ENCODE assay signal across 8 cellular contexts in genomic region chrX:86047174-86047991, GRCh38. TPM values are rescaled to one million over a fixed set of nuclear protein-coding genes. Genes with fewer than 3 reads are reported as not detected.
A peak's percentile ranks its signal among the peaks of the same experiment; 100 is the strongest.
DNase-seq lines count a peak whose midpoint lies in the region; ATAC-seq and TF ChIP-seq lines count a peak whose summit lies in the region.

A gene with protein sequence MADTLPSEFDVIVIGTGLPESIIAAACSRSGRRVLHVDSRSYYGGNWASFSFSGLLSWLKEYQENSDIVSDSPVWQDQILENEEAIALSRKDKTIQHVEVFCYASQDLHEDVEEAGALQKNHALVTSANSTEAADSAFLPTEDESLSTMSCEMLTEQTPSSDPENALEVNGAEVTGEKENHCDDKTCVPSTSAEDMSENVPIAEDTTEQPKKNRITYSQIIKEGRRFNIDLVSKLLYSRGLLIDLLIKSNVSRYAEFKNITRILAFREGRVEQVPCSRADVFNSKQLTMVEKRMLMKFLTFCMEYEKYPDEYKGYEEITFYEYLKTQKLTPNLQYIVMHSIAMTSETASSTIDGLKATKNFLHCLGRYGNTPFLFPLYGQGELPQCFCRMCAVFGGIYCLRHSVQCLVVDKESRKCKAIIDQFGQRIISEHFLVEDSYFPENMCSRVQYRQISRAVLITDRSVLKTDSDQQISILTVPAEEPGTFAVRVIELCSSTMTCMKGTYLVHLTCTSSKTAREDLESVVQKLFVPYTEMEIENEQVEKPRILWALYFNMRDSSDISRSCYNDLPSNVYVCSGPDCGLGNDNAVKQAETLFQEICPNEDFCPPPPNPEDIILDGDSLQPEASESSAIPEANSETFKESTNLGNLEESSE (minus strand): TSS chrX:86047558. CDS start chrX:86047532, 26 bp downstream.

- no peak within 1 kb of the TSS for H3K27ac Mint-ChIP-seq in stimulated activated effector memory CD8-positive, alpha-beta T cell treated with anti-CD3 and anti-CD28 coated beads, Interleukin-12 subunit alpha, Interleukin-12 subunit beta, amount 100 ng/mL, for 72 hours

- WGBS in esophagus, 2 donors = 1 to 18% methylated on average over 29 of the region's 29 CpGs

- H3K36me3 ChIP-seq in BJ (ENCODE audit: control insufficient read depth, insufficient read depth, low read length) (no peaks in the 10 kb centered on the region), esophagus (ENCODE audit: control insufficient read depth in 2 of 2, insufficient read depth in 2 of 2, low read length in 1 of 2) (no peaks in the 10 kb centered on the region)

- no peak within 1 kb of the TSS for H3K4me3 Mint-ChIP-seq in stimulated activated effector memory CD8-positive, alpha-beta T cell treated with anti-CD3 and anti-CD28 coated beads, Interleukin-12 subunit alpha, Interleukin-12 subunit beta, amount 100 ng/mL, for 72 hours

- H3K9me3 Mint-ChIP-seq in stimulated activated effector memory CD8-positive, alpha-beta T cell treated with anti-CD3 and anti-CD28 coated beads, Interleukin-12 subunit alpha, Interleukin-12 subunit beta, amount 100 ng/mL, for 72 hours = no peaks in the 10 kb centered on the region

- peak; percentile 90 for ATAC-seq in GM19468 (IDR thresholded peaks at IDR 0.05; ENCODE audit: extremely low read depth, unreplicated experiment)
- ATAC-seq in stimulated activated effector memory CD8-positive, alpha-beta T cell treated with anti-CD3 and anti-CD28 coated beads, Interleukin-12 subunit alpha, Interleukin-12 subunit beta, amount 100 ng/mL, for 72 hours = peak; percentile 99

- H3K9me3 ChIP-seq in esophagus (ENCODE audit: control insufficient read depth in 2 of 2, insufficient read depth in 1 of 2, low read depth in 1 of 2, low read length in 1 of 2) = no peaks in the 10 kb centered on the region

- CTCF ChIA-PET in BJ (lab: Yijun Ruan, JAX) = no interaction called here
- CTCF ChIA-PET in activated CD8-positive, alpha-beta memory T cell treated with anti-CD3 and anti-CD28 coated beads for 36 hours (lab: Charles Lee) = no interaction called here

- peak within 1 kb of the TSS; percentile 43 for H3K4me3 ChIP-seq in BJ (ENCODE audit: low read depth, low read length)
- peak within 1 kb of the TSS; percentile 59 to 79 for H3K4me3 ChIP-seq in esophagus (ENCODE audit: low read depth in 1 of 2, low read length in 2 of 2)

- no peak for TF ChIP-seq CTCF in BJ (IDR thresholded peaks at IDR 0.05; ENCODE audit: insufficient read depth, low read depth, low read length)

- peak within 1 kb of the TSS; percentile 62 to 81 for H3K27ac ChIP-seq in esophagus (ENCODE audit: low read depth in 2 of 2, low read length in 1 of 2)

- H3K4me1 Mint-ChIP-seq in stimulated activated effector memory CD8-positive, alpha-beta T cell treated with anti-CD3 and anti-CD28 coated beads, Interleukin-12 subunit alpha, Interleukin-12 subunit beta, amount 100 ng/mL, for 72 hours = peaks cover 13% of the 10 kb centered on the region

- no peaks in the 10 kb centered on the region for H3K36me3 Mint-ChIP-seq in stimulated activated effector memory CD8-positive, alpha-beta T cell treated with anti-CD3 and anti-CD28 coated beads, Interleukin-12 subunit alpha, Interleukin-12 subunit beta, amount 100 ng/mL, for 72 hours

- POLR2A ChIA-PET in BJ (lab: Charles Lee) = no interaction called here
- POLR2A ChIA-PET in activated CD8-positive, alpha-beta memory T cell treated with anti-CD3 and anti-CD28 coated beads for 36 hours (lab: Charles Lee) = no interaction called here

- DNase-seq in BJ (ENCODE audit: low read depth) = peak; percentile 61
- peak; percentile 46 for DNase-seq in HS-5 (ENCODE audit: low read depth)
- peak; percentile 84 for DNase-seq in myocyte (ENCODE audit: low read depth)
- DNase-seq in stimulated activated effector memory CD8-positive, alpha-beta T cell treated with anti-CD3 and anti-CD28 coated beads, Interleukin-12 subunit alpha, Interleukin-12 subunit beta, amount 100 ng/mL, for 72 hours (ENCODE audit: low spot score in 2 of 2) = peak; percentile 21 to 75
- DNase-seq in DMS79 (lab: John Stamatoyannopoulos, UW) = no peak

- H3K27me3 ChIP-seq in BJ (ENCODE audit: control insufficient read depth, insufficient read depth, low read length) = no peaks in the 10 kb centered on the region
- H3K27me3 ChIP-seq in esophagus (ENCODE audit: control insufficient read depth in 1 of 2, insufficient read depth in 2 of 2, low read length in 2 of 2) = no peaks in the 10 kb centered on the region

- H3K4me1 ChIP-seq in esophagus (ENCODE audit: control insufficient read depth in 2 of 2, insufficient read depth in 2 of 2, low read length in 1 of 2) = no peaks in the 10 kb centered on the region

RNA-seq across cellular contexts. Expression of the gene that starts here (rescaled TPM):
- 8.2 and 14.0 TPM in 2 replicates for polyA plus RNA-seq in BJ (2011; rRNA removed)
- 6.8 and 7.7 TPM in 2 replicates for polyA minus RNA-seq in BJ (2011; rRNA and poly(A)+ RNA removed)
- total RNA-seq in activated CD8-positive, alpha-beta memory T cell treated with anti-CD3 and anti-CD28 coated beads for 36 hours = 10 to 100 TPM; 12.0 to 15.2 TPM
- 1 to 10 TPM; 4.8 to 6.0 TPM for polyA plus RNA-seq in esophagus
- 20.4 and 22.5 TPM in 2 replicates for total RNA-seq in myocyte
- polyA plus RNA-seq in myocyte (2012) = 8.1 TPM
